Comparison of ENCODE assay signal across 13 cellular contexts in the genomic region with DNA sequence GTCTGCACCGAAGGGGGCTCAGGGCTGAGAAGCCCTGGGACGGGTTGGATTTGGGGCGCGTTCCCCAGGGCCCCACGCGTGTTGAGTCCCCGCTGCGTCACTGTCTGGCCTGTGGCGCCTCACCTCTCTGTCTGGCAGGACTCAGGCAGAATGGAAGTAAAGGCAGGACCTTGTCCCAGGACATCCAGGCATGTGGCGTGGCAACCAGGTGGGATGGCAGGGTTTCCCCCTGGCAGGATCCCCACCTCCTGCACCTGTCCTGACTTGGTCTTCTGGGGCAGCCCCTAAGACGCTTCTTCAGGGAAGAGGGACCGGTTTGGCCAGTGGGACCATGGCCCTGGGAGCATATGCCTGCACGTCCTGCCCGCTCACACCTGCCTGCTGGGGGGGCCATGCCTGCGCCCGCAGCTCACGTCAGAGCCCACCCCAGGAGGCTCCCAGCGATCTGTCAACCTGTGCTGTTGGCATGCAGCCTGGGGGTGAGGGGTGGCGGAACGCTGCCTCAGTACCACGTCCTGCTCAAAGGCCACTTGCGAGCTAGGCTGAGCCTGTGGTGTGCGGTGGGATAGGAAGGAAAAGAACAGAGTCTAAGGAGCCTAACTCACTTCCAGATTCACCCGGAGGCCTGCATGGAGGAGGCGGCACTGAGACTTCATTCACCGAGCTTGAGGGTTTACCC.
DNase-seq lines count a peak whose midpoint lies in the region; ATAC-seq and TF ChIP-seq lines count a peak whose summit lies in the region.
"Had no signal": no experiment of that assay in that cellular context is flagged by ENCODE, and none has a peak within 500 bp of the region (broad histone marks: within the 10 kb centered on the region; RNA-seq: fewer than 3 reads in every experiment).

No MANE protein-coding gene starts in this region.

- H3K4me2 ChIP-seq in smooth muscle cell = no peak overlapping the region
- H3K4me2 ChIP-seq: BLaER1 treated with 17β-estradiol and CSF1 and Interleukin-3, amounts not matched to agents 10 nM and 100 nM had no signal

- H3K27me3 ChIP-seq in BE2C (no peaks in the 10 kb centered on the region), right cardiac atrium (ENCODE audit: control insufficient read depth, insufficient read depth) (no peaks in the 10 kb centered on the region), smooth muscle cell (ENCODE audit: low read depth) (no peaks in the 10 kb centered on the region)
- no peaks in the 10 kb centered on the region for H3K27me3 ChIP-seq in effector memory CD4-positive, alpha-beta T cell (replicated peaks; ENCODE audit: control insufficient read depth, insufficient read depth, low read length, poor library complexity, severe bottlenecking)
- H3K27me3 ChIP-seq: BLaER1 treated with 17β-estradiol and CSF1 and Interleukin-3, amounts not matched to agents 10 nM and 100 nM had no signal

- H4K20me1 ChIP-seq in smooth muscle cell (ENCODE audit: low read depth) = no peaks in the 10 kb centered on the region

- H3K4me3 ChIP-seq in BE2C (ENCODE audit: low read depth, low read length) (no peak overlapping the region), right cardiac atrium (ENCODE audit: low read length) (no peak overlapping the region), smooth muscle cell (no peak overlapping the region)
- H3K4me3 ChIP-seq in effector memory CD4-positive, alpha-beta T cell (ENCODE audit: insufficient read depth, low read depth, low read length, poor library complexity, severe bottlenecking) = no peak overlapping the region
- H3K4me3 ChIP-seq: BLaER1 treated with 17β-estradiol and CSF1 and Interleukin-3, amounts not matched to agents 10 nM and 100 nM had no signal

- no peaks in the 10 kb centered on the region for H3K36me3 Mint-ChIP-seq in T-helper 17 cell (ENCODE audit: low read depth)

- no peaks in the 10 kb centered on the region for H3K9me3 ChIP-seq in BE2C
- no peaks in the 10 kb centered on the region for H3K9me3 ChIP-seq in T-helper 17 cell (ENCODE audit: control insufficient read depth, low read length, poor library complexity, severe bottlenecking)
- no peaks in the 10 kb centered on the region for H3K9me3 ChIP-seq in right cardiac atrium (ENCODE audit: control insufficient read depth, low read length)
- H3K9me3 ChIP-seq in smooth muscle cell (replicated peaks; ENCODE audit: low read depth) = no peaks in the 10 kb centered on the region
- no peaks in the 10 kb centered on the region for H3K9me3 ChIP-seq in effector memory CD4-positive, alpha-beta T cell (ENCODE audit: control insufficient read depth, low read length)
- H3K9me3 ChIP-seq: BLaER1 treated with 17β-estradiol and CSF1 and Interleukin-3, amounts not matched to agents 10 nM and 100 nM had no signal

- H3K27ac Mint-ChIP-seq in T-helper 17 cell = peak overlapping the region; percentile 67
- H3K27ac Mint-ChIP-seq: dendritic cell treated with granulocyte-macrophage colony-stimulating factor and Interleukin-4, amounts not matched to agents 40 ng/mL and 50 ng/mL, for 4 days had no signal

- H3K36me3 ChIP-seq in BE2C (no peaks in the 10 kb centered on the region), smooth muscle cell (ENCODE audit: low read depth) (no peaks in the 10 kb centered on the region)
- no peaks in the 10 kb centered on the region for H3K36me3 ChIP-seq in effector memory CD4-positive, alpha-beta T cell (ENCODE audit: control insufficient read depth, insufficient read depth, low read length)
- H3K36me3 ChIP-seq: BLaER1 treated with 17β-estradiol and CSF1 and Interleukin-3, amounts not matched to agents 10 nM and 100 nM had no signal

- no peaks in the 10 kb centered on the region for H3K27me3 Mint-ChIP-seq in T-helper 17 cell

- H3K79me2 ChIP-seq in smooth muscle cell (ENCODE audit: low read depth) = no peaks in the 10 kb centered on the region

- H3K4me1 ChIP-seq in BE2C (no peaks in the 10 kb centered on the region), right cardiac atrium (ENCODE audit: control insufficient read depth, insufficient read depth, low read length) (peaks cover 6% of the 10 kb centered on the region), smooth muscle cell (ENCODE audit: low read depth) (no peaks in the 10 kb centered on the region)
- no peaks in the 10 kb centered on the region for H3K4me1 ChIP-seq in effector memory CD4-positive, alpha-beta T cell (ENCODE audit: control insufficient read depth, insufficient read depth, low read length, poor library complexity, severe bottlenecking)

- ATAC-seq in T-helper 17 cell (no peak), right cardiac atrium (no peak)

- no peak overlapping the region for H3K27ac ChIP-seq in right cardiac atrium (ENCODE audit: low read length)
- no peak overlapping the region for H3K27ac ChIP-seq in smooth muscle cell (ENCODE audit: low read depth)
- no peak overlapping the region for H3K27ac ChIP-seq in effector memory CD4-positive, alpha-beta T cell (ENCODE audit: insufficient read depth, low read length, poor library complexity, severe bottlenecking)
- H3K27ac ChIP-seq: BLaER1 treated with 17β-estradiol and CSF1 and Interleukin-3, amounts not matched to agents 10 nM and 100 nM had no signal

- no peaks in the 10 kb centered on the region for H3F3A ChIP-seq in smooth muscle cell (ENCODE audit: low read depth)

- no peak overlapping the region for H3K4me3 Mint-ChIP-seq in T-helper 17 cell
- H3K4me3 Mint-ChIP-seq: dendritic cell treated with granulocyte-macrophage colony-stimulating factor and Interleukin-4, amounts not matched to agents 40 ng/mL and 50 ng/mL, for 4 days; neural crest cell had no signal

- TF ChIP-seq CTCF in BE2C (IDR thresholded peaks at IDR 0.05; ENCODE audit: low read depth, low read length) (no peak), smooth muscle cell (IDR thresholded peaks at IDR 0.05; ENCODE audit: borderline replicate concordance, insufficient read depth, poor library complexity, severe bottlenecking) (no peak)

- WGBS in right cardiac atrium = 86% methylated on average over 26 of the region's 26 CpGs
- WGBS in smooth muscle cell (ENCODE audit: low lambda C conversion rate) = 86% methylated on average over 26 of the region's 26 CpGs

- H3K4me1 Mint-ChIP-seq in T-helper 17 cell = peaks cover 2% of the 10 kb centered on the region
- H3K4me1 Mint-ChIP-seq: neural crest cell had no signal

- DNase-seq in BE2C = peak; percentile 0
- DNase-seq in T-helper 17 cell = peak in 1 of 3 donors; percentile 9
- peak; percentile 4 to 34 (median 31) for DNase-seq in right cardiac atrium
- peak in 8 of 10 donors; percentile 2 to 70 (median 10) for DNase-seq in posterior cingulate gyrus
- no peak for DNase-seq in NCI-H345 (lab: John Stamatoyannopoulos, UW)
- no peak for DNase-seq in SKM-1 treated with dmso at 0.1 percent for 144 hours (lab: John Stamatoyannopoulos, UW; ENCODE audit: unreplicated experiment)
- DNase-seq in smooth muscle cell (lab: John Stamatoyannopoulos, UW; ENCODE audit: unreplicated experiment) = no peak
- DNase-seq in effector memory CD4-positive, alpha-beta T cell = no peak
- DNase-seq: anterior cingulate cortex, NCI-H226 had no signal

- H2AFZ ChIP-seq in smooth muscle cell (ENCODE audit: low read depth) = no peak overlapping the region

- no peak overlapping the region for H3K9ac ChIP-seq in smooth muscle cell (ENCODE audit: low read depth)
- H3K9ac ChIP-seq: BLaER1 treated with 17β-estradiol and CSF1 and Interleukin-3, amounts not matched to agents 10 nM and 100 nM had no signal

- intact Hi-C loops in right cardiac atrium (cut with DNase I) = loop anchor here in 1 of 4 donors (10.0 kb wide), 1 partner anchor 223 kb away; no protein-coding TSS in a partner anchor
- intact Hi-C loops in posterior cingulate gyrus (cut with DNase I) = no loop called here

Comparison
In these comparisons a context has a peak if more than half of its experiments do, and no peak if none do; other contexts are left out.
1. DNase-seq: peak in BE2C (single experiment), right cardiac atrium (3 of 3) and posterior cingulate gyrus (8 of 10); none in NCI-H345 (single experiment), SKM-1 treated with dmso at 0.1 percent for 144 hours (single experiment), smooth muscle cell (single experiment) and effector memory CD4-positive, alpha-beta T cell (0 of 3).